ENCODE assay signal across 11 cellular contexts in the genomic region with DNA sequence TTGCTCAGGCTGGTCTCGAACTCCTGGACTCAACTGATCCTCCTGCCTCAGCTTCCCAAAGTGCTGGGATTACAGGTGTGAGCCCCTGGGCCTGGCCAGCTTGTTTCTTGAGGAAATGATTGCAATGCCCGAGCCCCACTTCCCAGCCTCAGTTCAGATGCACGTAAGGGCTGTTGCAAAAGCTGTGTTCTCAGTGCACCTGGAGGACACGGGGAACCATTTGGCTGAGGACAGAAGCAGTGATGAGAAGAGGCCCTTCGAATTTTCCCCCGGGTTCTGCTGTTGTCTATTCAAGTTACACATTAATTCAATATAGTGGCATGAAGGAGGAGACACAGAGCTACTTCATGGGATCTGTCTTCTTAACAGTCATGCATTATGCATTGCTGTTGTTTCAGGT.
DNase-seq lines count a peak whose midpoint lies in the region; ATAC-seq and TF ChIP-seq lines count a peak whose summit lies in the region.
"Had no signal": no experiment of that assay in that cellular context is flagged by ENCODE, and none has a peak within 500 bp of the region (broad histone marks: within the 10 kb centered on the region; RNA-seq: fewer than 3 reads in every experiment).

No MANE protein-coding gene starts in this region.

- H3K27ac ChIP-seq in MM.1S (ENCODE audit: low read length), result no peak overlapping the region
- peak overlapping the region; percentile 56 to 85 for H3K27ac ChIP-seq in liver (ENCODE audit: low read depth in 1 of 2, low read length in 2 of 2)
- H3K27ac ChIP-seq: gastroesophageal sphincter, left ventricle myocardium inferior, Peyer's patch, VCaP had no signal

- H3K4me3 ChIP-seq in MM.1S (ENCODE audit: low read length) (no peak overlapping the region), liver (ENCODE audit: low read depth in 1 of 3, low read length in 3 of 3) (no peak overlapping the region)
- H3K4me3 ChIP-seq: gastroesophageal sphincter, left ventricle myocardium inferior, Peyer's patch had no signal

- H3K36me3 ChIP-seq in MM.1S (replicated peaks; ENCODE audit: insufficient read depth, low read length), result no peaks in the 10 kb centered on the region
- no peaks in the 10 kb centered on the region for H3K36me3 ChIP-seq in liver (ENCODE audit: control insufficient read depth in 4 of 4, insufficient read depth in 3 of 4, low read depth in 1 of 4, low read length in 3 of 4)
- H3K36me3 ChIP-seq: gastroesophageal sphincter, left ventricle myocardium inferior, Peyer's patch had no signal

- H3K79me2 ChIP-seq in MM.1S (ENCODE audit: low read length), result no peaks in the 10 kb centered on the region

- H3K4me1 ChIP-seq in MM.1S (ENCODE audit: low read length) (peaks cover 20% of the 10 kb centered on the region), liver (ENCODE audit: control insufficient read depth in 4 of 4, insufficient read depth in 4 of 4, low read length in 3 of 4) (peaks cover 3 to 34% (median 23%) of the 10 kb centered on the region in 4 donors)
- H3K4me1 ChIP-seq: Peyer's patch had no signal

- H3K9ac ChIP-seq in MM.1S (ENCODE audit: low read length) (no peak overlapping the region), liver (ENCODE audit: low read depth in 1 of 2, low read length in 2 of 2) (no peak overlapping the region)

- no peaks in the 10 kb centered on the region for H4K20me1 ChIP-seq in MM.1S (ENCODE audit: insufficient read depth, low read length)

- TF ChIP-seq CTCF in MM.1S (IDR thresholded peaks at IDR 0.05; ENCODE audit: low read length), result no peak
- no peak for TF ChIP-seq CTCF in liver (IDR thresholded peaks at IDR 0.05; ENCODE audit: low read depth, low read length, missing input control)

- H3K9me2 ChIP-seq in MM.1S (replicated peaks; ENCODE audit: insufficient read depth, low read length), result no peaks in the 10 kb centered on the region

- WGBS in liver, result 30% methylated on average over 6 of the region's 6 CpGs

- H3K27me3 ChIP-seq in MM.1S (replicated peaks; ENCODE audit: insufficient read depth, low read length) (no peaks in the 10 kb centered on the region), liver (ENCODE audit: control insufficient read depth in 4 of 4, insufficient read depth in 4 of 4, low read length in 3 of 4) (no peaks in the 10 kb centered on the region)
- H3K27me3 ChIP-seq: gastroesophageal sphincter, Peyer's patch had no signal

- peak overlapping the region; percentile 18; the same call in 1 of the 2 replicates for H2AFZ ChIP-seq in MM.1S (ENCODE audit: low read length)

- H3F3A ChIP-seq in MM.1S (ENCODE audit: insufficient read depth, low read length), result no peaks in the 10 kb centered on the region

- H3K4me2 ChIP-seq in MM.1S (ENCODE audit: low read depth, low read length), result no peak overlapping the region

- H3K9me3 ChIP-seq in MM.1S (replicated peaks; ENCODE audit: insufficient read depth, low read length), result no peaks in the 10 kb centered on the region
- H3K9me3 ChIP-seq in liver (ENCODE audit: control insufficient read depth in 4 of 4, low read length in 3 of 4), result no peaks in the 10 kb centered on the region
- H3K9me3 ChIP-seq: gastroesophageal sphincter, left ventricle myocardium inferior, Peyer's patch had no signal

- no peak for TF ChIP-seq RAD21 in liver (IDR thresholded peaks at IDR 0.05)

- peak; percentile 22 for ATAC-seq in GM18511 (IDR thresholded peaks at IDR 0.05; ENCODE audit: unreplicated experiment)
- ATAC-seq in GM21619 (IDR thresholded peaks at IDR 0.05; ENCODE audit: unreplicated experiment), result peak; percentile 9
- no peak for ATAC-seq in GM18870 (IDR thresholded peaks at IDR 0.05; ENCODE audit: unreplicated experiment)

- DNase-seq in MM.1S (no peak), superior temporal gyrus (ENCODE audit: extremely low spot score) (no peak)
- DNase-seq in stimulated activated CD4-positive, alpha-beta T cell treated with anti-CD3 and anti-CD28 coated beads, Interleukin-4, amount 100 ng/mL, for 24 hours, result no peak

TF ChIP-seq in liver, 16 proteins besides CTCF, POLR2A, EP300 and RAD21:
- no peak for TF ChIP-seq JUND (IDR thresholded peaks at IDR 0.05)
- TF ChIP-seq HNF4A (conservative IDR thresholded peaks at IDR 0.05), result no peak
- TF ChIP-seq FOXA2 (IDR thresholded peaks at IDR 0.05), result no peak
- TF ChIP-seq, protein P1, sequence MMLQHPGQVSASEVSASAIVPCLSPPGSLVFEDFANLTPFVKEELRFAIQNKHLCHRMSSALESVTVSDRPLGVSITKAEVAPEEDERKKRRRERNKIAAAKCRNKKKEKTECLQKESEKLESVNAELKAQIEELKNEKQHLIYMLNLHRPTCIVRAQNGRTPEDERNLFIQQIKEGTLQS (IDR thresholded peaks at IDR 0.05), result no peak
- no peak for TF ChIP-seq RXRA (IDR thresholded peaks at IDR 0.05)
- TF ChIP-seq YY1 (IDR thresholded peaks at IDR 0.05), result no peak
- TF ChIP-seq, protein P2, sequence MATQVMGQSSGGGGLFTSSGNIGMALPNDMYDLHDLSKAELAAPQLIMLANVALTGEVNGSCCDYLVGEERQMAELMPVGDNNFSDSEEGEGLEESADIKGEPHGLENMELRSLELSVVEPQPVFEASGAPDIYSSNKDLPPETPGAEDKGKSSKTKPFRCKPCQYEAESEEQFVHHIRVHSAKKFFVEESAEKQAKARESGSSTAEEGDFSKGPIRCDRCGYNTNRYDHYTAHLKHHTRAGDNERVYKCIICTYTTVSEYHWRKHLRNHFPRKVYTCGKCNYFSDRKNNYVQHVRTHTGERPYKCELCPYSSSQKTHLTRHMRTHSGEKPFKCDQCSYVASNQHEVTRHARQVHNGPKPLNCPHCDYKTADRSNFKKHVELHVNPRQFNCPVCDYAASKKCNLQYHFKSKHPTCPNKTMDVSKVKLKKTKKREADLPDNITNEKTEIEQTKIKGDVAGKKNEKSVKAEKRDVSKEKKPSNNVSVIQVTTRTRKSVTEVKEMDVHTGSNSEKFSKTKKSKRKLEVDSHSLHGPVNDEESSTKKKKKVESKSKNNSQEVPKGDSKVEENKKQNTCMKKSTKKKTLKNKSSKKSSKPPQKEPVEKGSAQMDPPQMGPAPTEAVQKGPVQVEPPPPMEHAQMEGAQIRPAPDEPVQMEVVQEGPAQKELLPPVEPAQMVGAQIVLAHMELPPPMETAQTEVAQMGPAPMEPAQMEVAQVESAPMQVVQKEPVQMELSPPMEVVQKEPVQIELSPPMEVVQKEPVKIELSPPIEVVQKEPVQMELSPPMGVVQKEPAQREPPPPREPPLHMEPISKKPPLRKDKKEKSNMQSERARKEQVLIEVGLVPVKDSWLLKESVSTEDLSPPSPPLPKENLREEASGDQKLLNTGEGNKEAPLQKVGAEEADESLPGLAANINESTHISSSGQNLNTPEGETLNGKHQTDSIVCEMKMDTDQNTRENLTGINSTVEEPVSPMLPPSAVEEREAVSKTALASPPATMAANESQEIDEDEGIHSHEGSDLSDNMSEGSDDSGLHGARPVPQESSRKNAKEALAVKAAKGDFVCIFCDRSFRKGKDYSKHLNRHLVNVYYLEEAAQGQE (IDR thresholded peaks at IDR 0.05), result no peak
- TF ChIP-seq NR2F2 (IDR thresholded peaks at IDR 0.05), result no peak
- TF ChIP-seq TAF1 (conservative IDR thresholded peaks at IDR 0.05), result no peak
- TF ChIP-seq, protein P3, sequence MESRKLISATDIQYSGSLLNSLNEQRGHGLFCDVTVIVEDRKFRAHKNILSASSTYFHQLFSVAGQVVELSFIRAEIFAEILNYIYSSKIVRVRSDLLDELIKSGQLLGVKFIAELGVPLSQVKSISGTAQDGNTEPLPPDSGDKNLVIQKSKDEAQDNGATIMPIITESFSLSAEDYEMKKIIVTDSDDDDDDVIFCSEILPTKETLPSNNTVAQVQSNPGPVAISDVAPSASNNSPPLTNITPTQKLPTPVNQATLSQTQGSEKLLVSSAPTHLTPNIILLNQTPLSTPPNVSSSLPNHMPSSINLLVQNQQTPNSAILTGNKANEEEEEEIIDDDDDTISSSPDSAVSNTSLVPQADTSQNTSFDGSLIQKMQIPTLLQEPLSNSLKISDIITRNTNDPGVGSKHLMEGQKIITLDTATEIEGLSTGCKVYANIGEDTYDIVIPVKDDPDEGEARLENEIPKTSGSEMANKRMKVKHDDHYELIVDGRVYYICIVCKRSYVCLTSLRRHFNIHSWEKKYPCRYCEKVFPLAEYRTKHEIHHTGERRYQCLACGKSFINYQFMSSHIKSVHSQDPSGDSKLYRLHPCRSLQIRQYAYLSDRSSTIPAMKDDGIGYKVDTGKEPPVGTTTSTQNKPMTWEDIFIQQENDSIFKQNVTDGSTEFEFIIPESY (IDR thresholded peaks at IDR 0.05), result no peak
- no peak for TF ChIP-seq HNF4G (IDR thresholded peaks at IDR 0.05)
- no peak for TF ChIP-seq SP1 (IDR thresholded peaks at IDR 0.05)
- no peak for TF ChIP-seq MAX (IDR thresholded peaks at IDR 0.05)
- TF ChIP-seq EGR1 (IDR thresholded peaks at IDR 0.05; ENCODE audit: low read depth in 2 of 2), result no peak
- TF ChIP-seq GABPA (IDR thresholded peaks at IDR 0.05 in 1 of 2, conservative IDR thresholded peaks at IDR 0.05 in 1 of 2), result no peak
- TF ChIP-seq FOXA1 (IDR thresholded peaks at IDR 0.05), result no peak
